ENCODE assay signal across 9 cellular contexts in genomic region chr18:9106094-9106493, GRCh38. TPM values are rescaled to one million over a fixed set of nuclear protein-coding genes. Genes with fewer than 3 reads are reported as not detected.
DNase-seq lines count a peak whose midpoint lies in the region; ATAC-seq, FAIRE-seq and TF ChIP-seq lines count a peak whose summit lies in the region.
"Had no signal": no experiment of that assay in that cellular context is flagged by ENCODE, and none has a peak within 500 bp of the region (broad histone marks: within the 10 kb centered on the region; RNA-seq: fewer than 3 reads in every experiment).

No MANE protein-coding gene starts in this region.

- no peak overlapping the region for H2BK15ac ChIP-seq in H1 (ENCODE audit: low read length)

- peak overlapping the region; percentile 96 for H3K4me2 ChIP-seq in OCI-LY7 (ENCODE audit: low read length)
- H3K4me2 ChIP-seq in H1 (ENCODE audit: insufficient read depth in 1 of 2, low read depth in 2 of 2, low read length in 2 of 2), result peak overlapping the region; percentile 81 to 83
- H3K4me2 ChIP-seq in neural progenitor cell, result peak overlapping the region; percentile 93

- H3K9ac ChIP-seq in H1 (replicated peaks in 1 of 4; ENCODE audit: extremely low read depth in 1 of 4, low read depth in 3 of 4, low read length in 3 of 4) (no peak overlapping the region; a peak in 1 of 7 replicates), neural progenitor cell (no peak overlapping the region)

- H3K9me2 ChIP-seq in OCI-LY7 (ENCODE audit: insufficient read depth, low read length), result no peaks in the 10 kb centered on the region

- peaks cover 3% of the 10 kb centered on the region; the same call in 1 of the 2 replicates for H3K79me1 ChIP-seq in H1 (ENCODE audit: low read depth, low read length)

- no peak for DNase-seq in D721Med (ENCODE audit: insufficient read length, low spot score)
- no peak for DNase-seq in OCI-LY7 (ENCODE audit: low spot score)
- no peak for DNase-seq in H1 (ENCODE audit: low read depth in 1 of 2, low spot score in 2 of 2)
- DNase-seq in neural progenitor cell (ENCODE audit: low spot score), result no peak
- no peak for DNase-seq in HPDE6-E6E7 (ENCODE audit: extremely low spot score)
- DNase-seq in NCI-H2227 (lab: John Stamatoyannopoulos, UW; ENCODE audit: unreplicated experiment), result no peak
- DNase-seq: SIG-M5 had no signal

- ATAC-seq in GM18909 (IDR thresholded peaks at IDR 0.05; ENCODE audit: poor library complexity, unreplicated experiment) (no peak), HG02678 (IDR thresholded peaks at IDR 0.05; ENCODE audit: unreplicated experiment) (no peak)

- H3K4ac ChIP-seq in H1 (replicated peaks; ENCODE audit: insufficient read length, low read depth, low read length), result no peak overlapping the region

- no peak for TF ChIP-seq RAD21 in H1 (IDR thresholded peaks at IDR 0.05 in 1 of 2, conservative IDR thresholded peaks at IDR 0.05 in 1 of 2; ENCODE audit: low read depth in 2 of 2, low read length in 2 of 2)

- no peak overlapping the region for H3K14ac ChIP-seq in H1 (ENCODE audit: insufficient read length)

- H3K27me3 ChIP-seq in H1 (replicated peaks in 1 of 4; ENCODE audit: control insufficient read depth in 3 of 4, extremely low read depth in 1 of 4, insufficient read depth in 3 of 4, low read length in 3 of 4) (peaks cover 0 to 2% (median 0%) of the 10 kb centered on the region in 4 experiments; a peak in 1 of 7 replicates), neural progenitor cell (no peaks in the 10 kb centered on the region)

- no peak for TF ChIP-seq POLR2A in H1 (IDR thresholded peaks at IDR 0.05; ENCODE audit: control extremely low read depth in 1 of 2, low read depth in 2 of 2, low read length in 2 of 2)

- H3K79me2 ChIP-seq in OCI-LY7 (ENCODE audit: insufficient read depth, low read depth, low read length) (peaks cover 94% of the 10 kb centered on the region), H1 (ENCODE audit: control insufficient read depth in 1 of 2, insufficient read depth in 2 of 2, low read length in 2 of 2) (peaks cover 33 to 83% of the 10 kb centered on the region in 2 experiments), neural progenitor cell (ENCODE audit: low read depth) (peaks cover 86% of the 10 kb centered on the region)

- H2AFZ ChIP-seq in OCI-LY7 (ENCODE audit: low read length) (no peak overlapping the region), H1 (ENCODE audit: low read length) (no peak overlapping the region), neural progenitor cell (replicated peaks) (no peak overlapping the region)

- no peak overlapping the region for H4K5ac ChIP-seq in H1 (ENCODE audit: insufficient read length, low read depth, low read length)

- H2BK120ac ChIP-seq in H1 (replicated peaks; ENCODE audit: low read depth, low read length), result no peak overlapping the region

- no peak overlapping the region for H4K91ac ChIP-seq in H1 (replicated peaks; ENCODE audit: insufficient read length, low read length)

- no peak for TF ChIP-seq EP300 in H1 (IDR thresholded peaks at IDR 0.05; ENCODE audit: borderline replicate concordance in 1 of 2, low read depth in 2 of 2, low read length in 2 of 2)

- WGBS in H1 (ENCODE audit: extremely low coverage in 1 of 2, insufficient coverage in 1 of 2, insufficient read length in 1 of 2, insufficient replicate concordance in 2 of 2, low coverage in 1 of 2, low lambda C conversion rate in 2 of 2, missing lambda C conversion rate in 1 of 2), 2 experiments, result 73% methylated on average over 1 of the region's 1 CpG; no CpG with 5 or more reads in 1 of the 2 experiments

- H2BK12ac ChIP-seq in H1 (ENCODE audit: low read depth, low read length), result no peak overlapping the region

- peaks cover 54% of the 10 kb centered on the region for H3K4me1 ChIP-seq in OCI-LY7 (ENCODE audit: insufficient read depth, low read length, poor library complexity, severe bottlenecking)
- peaks cover 0 to 21% (median 6%) of the 10 kb centered on the region in 4 experiments; a peak in 5 of 7 replicates for H3K4me1 ChIP-seq in H1 (replicated peaks in 1 of 4; ENCODE audit: control insufficient read depth in 3 of 4, insufficient read depth in 4 of 4, low read length in 3 of 4)
- peaks cover 66% of the 10 kb centered on the region for H3K4me1 ChIP-seq in neural progenitor cell

- POLR2A ChIA-PET in OCI-LY7 (lab: Charles Lee) (interaction anchor here (1.1 to 2.0 kb wide), 3 partner anchors 11 to 34 kb away, joined by 4 to 10 read pairs (median 6); no protein-coding TSS in a partner anchor), H1 (lab: Charles Lee; ENCODE audit: partially characterized antibody) (interaction anchor here (1.0 to 5.7 kb wide), 2 partner anchors 10 to 30 kb away, joined by 5 to 61 read pairs; partner anchors contain the start of gene ANKRD12)

- FAIRE-seq in D721Med (lab: Jason Lieb, UNC), result peak; percentile 6
- no peak for FAIRE-seq in H1 (lab: Jason Lieb, UNC)

- no peak overlapping the region for H2AK5ac ChIP-seq in H1 (ENCODE audit: low read depth, low read length)

- no peaks in the 10 kb centered on the region for H3K27me3 Mint-ChIP-seq in neural progenitor cell (ENCODE audit: insufficient read depth, low read depth)

- H3K56ac ChIP-seq in H1 (replicated peaks; ENCODE audit: insufficient read length, low read depth, low read length), result no peak overlapping the region

- BruUV-seq in OCI-LY7 (replicated peaks; lab: Mats Ljungman, UMichigan), result no TSS peak

- H3K4me3 Mint-ChIP-seq in neural progenitor cell, result peak overlapping the region; percentile 56

- peaks cover 8% of the 10 kb centered on the region for H3K36me3 Mint-ChIP-seq in neural progenitor cell

- H2BK20ac ChIP-seq in H1 (ENCODE audit: low read length), result no peak overlapping the region

- H3F3A ChIP-seq in neural progenitor cell (ENCODE audit: low read depth), result peaks cover 40% of the 10 kb centered on the region

- H3K23me2 ChIP-seq in H1 (ENCODE audit: low read depth, low read length), result peaks cover 9% of the 10 kb centered on the region

- H3K9me3 Mint-ChIP-seq in neural progenitor cell, result no peaks in the 10 kb centered on the region

- H3K9me3 ChIP-seq in OCI-LY7 (ENCODE audit: low read length) (no peaks in the 10 kb centered on the region), H1 (ENCODE audit: insufficient read depth in 2 of 2, low read depth in 1 of 2, low read length in 1 of 2) (no peaks in the 10 kb centered on the region), neural progenitor cell (ENCODE audit: low read depth) (no peaks in the 10 kb centered on the region)

- no peak overlapping the region for H3K27ac Mint-ChIP-seq in neural progenitor cell

- H3K23ac ChIP-seq in H1 (ENCODE audit: insufficient read length), result no peak overlapping the region

- CTCF ChIA-PET in OCI-LY7 (lab: Charles Lee; ENCODE audit: unreplicated experiment), result no interaction called here
- CTCF ChIA-PET in H1 (lab: Charles Lee; ENCODE audit: partially characterized antibody), result interaction anchor here (1.5 kb wide), 1 partner anchor 26 kb away, joined by 3 read pairs; no protein-coding TSS in a partner anchor

- no peak overlapping the region for H4K8ac ChIP-seq in H1 (ENCODE audit: extremely low read depth, insufficient read depth, low read length)

- H3K36me3 ChIP-seq in OCI-LY7 (ENCODE audit: insufficient read depth, low read length) (peaks cover 72% of the 10 kb centered on the region), H1 (ENCODE audit: control insufficient read depth in 2 of 4, insufficient read depth in 4 of 4, low read length in 3 of 4) (peaks cover 0 to 8% (median 0%) of the 10 kb centered on the region in 4 experiments; a peak in 1 of 8 replicates), neural progenitor cell (no peaks in the 10 kb centered on the region)

- H2BK5ac ChIP-seq in H1 (ENCODE audit: low read depth, low read length), result no peak overlapping the region

- TF ChIP-seq CTCF in D721Med (IDR thresholded peaks at IDR 0.05; ENCODE audit: insufficient read depth, missing control alignments), result no peak
- no peak for TF ChIP-seq CTCF in OCI-LY7 (conservative IDR thresholded peaks at IDR 0.05; ENCODE audit: low read length)
- TF ChIP-seq CTCF in H1 (IDR thresholded peaks at IDR 0.05; ENCODE audit: control extremely low read depth in 1 of 3, insufficient read depth in 1 of 3, low read depth in 1 of 3, low read length in 3 of 3), result no peak
- no peak for TF ChIP-seq CTCF in neural progenitor cell (IDR thresholded peaks at IDR 0.05)

- intact Hi-C loops in OCI-LY7 (cut with micrococcal nuclease; ENCODE audit: unreplicated experiment), result no loop called here

- H3K18ac ChIP-seq in H1 (ENCODE audit: extremely low read depth, low read length), result no peak overlapping the region

- H3K27ac ChIP-seq in OCI-LY7 (ENCODE audit: low read depth, low read length, poor library complexity, severe bottlenecking), result no peak overlapping the region
- no peak overlapping the region for H3K27ac ChIP-seq in H1 (ENCODE audit: low read depth, low read length)
- no peak overlapping the region for H3K27ac ChIP-seq in neural progenitor cell

- peak overlapping the region; percentile 93 for H3K4me3 ChIP-seq in OCI-LY7 (ENCODE audit: low read depth, low read length, poor library complexity, severe bottlenecking)
- H3K4me3 ChIP-seq in H1 (ENCODE audit: extremely low read depth in 1 of 4, insufficient read depth in 2 of 4, low read depth in 3 of 4, low read length in 4 of 4), result peak overlapping the region in 2 of 4 experiments; percentile 8 to 90; a peak in 5 of 8 replicates
- peak overlapping the region; percentile 75 for H3K4me3 ChIP-seq in neural progenitor cell

- peaks cover 56% of the 10 kb centered on the region for H4K20me1 ChIP-seq in OCI-LY7 (ENCODE audit: insufficient read depth, low read length)
- H4K20me1 ChIP-seq in H1 (replicated peaks in 1 of 2; ENCODE audit: control insufficient read depth in 1 of 2, insufficient read depth in 2 of 2, low read length in 2 of 2), result peaks cover 8 to 12% of the 10 kb centered on the region in 2 experiments
- H4K20me1 ChIP-seq in neural progenitor cell (ENCODE audit: low read depth), result peaks cover 80% of the 10 kb centered on the region

- H3K4me1 Mint-ChIP-seq in neural progenitor cell, result peaks cover 68% of the 10 kb centered on the region

RNA-seq across cellular contexts. Expression of gene NDUFV2, which starts 3.6 kb away (rescaled TPM):
- 145 and 185 TPM in 2 replicates for total RNA-seq in OCI-LY7 (2014; rRNA removed; shearing (Covaris generic))
- total RNA-seq in OCI-LY7 (2022), result 201 and 213 TPM in 2 replicates
- 191 and 196 TPM in 2 replicates for total RNA-seq in H1 (2021; fragmentation: NEBNext Ultra II Directional; extraction: Animal tissue kit (Norgen Biotek cat#: 25700))
- polyA plus RNA-seq in H1 (2011; rRNA removed), result 52.2 and 90.8 TPM in 2 replicates
- 107 TPM for polyA plus RNA-seq in H1 (2011; cell fraction: cytosol; rRNA removed)
- 44.6 TPM for polyA plus RNA-seq in H1 (2011; cell fraction: nucleus; rRNA removed)
- 137 to 244 TPM (median 153 TPM) in 4 replicates for polyA plus RNA-seq in H1 (2012, experiment 1 of 2)
- polyA plus RNA-seq in H1 (2012, experiment 2 of 2), result 64.0 TPM
- polyA plus RNA-seq in H1 (2013, experiment 1 of 2), result 221 TPM
- 225 TPM for polyA plus RNA-seq in H1 (2013, experiment 2 of 2)
- polyA minus RNA-seq in H1 (2011; rRNA and poly(A)+ RNA removed), result 51.1 and 59.6 TPM in 2 replicates
- polyA minus RNA-seq in H1 (2011; cell fraction: cytosol; rRNA and poly(A)+ RNA removed), result 30.6 TPM
- polyA minus RNA-seq in H1 (2011; cell fraction: nucleus; rRNA and poly(A)+ RNA removed), result 114 TPM
- 140 and 228 TPM in 2 replicates for total RNA-seq in neural progenitor cell (ENCODE audit: low replicate concordance)

RNA-seq across cellular contexts. Expression of gene ANKRD12, which starts 30.5 kb away (rescaled TPM):
- 65.9 and 74.5 TPM in 2 replicates for total RNA-seq in OCI-LY7 (2014; rRNA removed; shearing (Covaris generic))
- total RNA-seq in OCI-LY7 (2022), result 66.5 and 67.0 TPM in 2 replicates
- 37.9 and 40.9 TPM in 2 replicates for total RNA-seq in H1 (2021; fragmentation: NEBNext Ultra II Directional; extraction: Animal tissue kit (Norgen Biotek cat#: 25700))
- 1.4 and 2.6 TPM in 2 replicates for polyA plus RNA-seq in H1 (2011; rRNA removed)
- polyA plus RNA-seq in H1 (2011; cell fraction: cytosol; rRNA removed), result 3.1 TPM
- polyA plus RNA-seq in H1 (2011; cell fraction: nucleus; rRNA removed), result 9.2 TPM
- 18.2 to 38.9 TPM (median 21.3 TPM) in 4 replicates for polyA plus RNA-seq in H1 (2012, experiment 1 of 2)
- polyA plus RNA-seq in H1 (2012, experiment 2 of 2), result 0.63 TPM
- polyA plus RNA-seq in H1 (2013, experiment 1 of 2), result 94.4 TPM
- polyA plus RNA-seq in H1 (2013, experiment 2 of 2), result 76.3 TPM
- 24.3 and 43.6 TPM in 2 replicates for polyA minus RNA-seq in H1 (2011; rRNA and poly(A)+ RNA removed)
- polyA minus RNA-seq in H1 (2011; cell fraction: cytosol; rRNA and poly(A)+ RNA removed), result 33.2 TPM
- polyA minus RNA-seq in H1 (2011; cell fraction: nucleus; rRNA and poly(A)+ RNA removed), result 97.3 TPM
- 26.8 and 38.2 TPM in 2 replicates for total RNA-seq in neural progenitor cell (ENCODE audit: low replicate concordance)
